Comparison of ENCODE assay signal across 15 cellular contexts in genomic region chr3:183244219-183244618, GRCh38. TPM values are rescaled to one million over a fixed set of nuclear protein-coding genes. Genes with fewer than 3 reads are reported as not detected.
DNase-seq lines count a peak whose midpoint lies in the region; ATAC-seq and TF ChIP-seq lines count a peak whose summit lies in the region.
"Had no signal": no experiment of that assay in that cellular context is flagged by ENCODE, and none has a peak within 500 bp of the region (broad histone marks: within the 10 kb centered on the region; RNA-seq: fewer than 3 reads in every experiment).

No MANE protein-coding gene starts in this region.

- H3K9me3 ChIP-seq in SK-N-MC (ENCODE audit: low read depth, low read length) = 0 out of 2 replicates have a peak, but pooled peaks cover 4% of the 10 kb centered on the region
- peaks cover 4% of the 10 kb centered on the region for H3K9me3 ChIP-seq in psoas muscle
- H3K9me3 ChIP-seq: gastrocnemius medialis had no signal

- DNase-seq in KBM-7 (peak; percentile 89), SK-N-MC (ENCODE audit: low read depth, low spot score) (no peak), globus pallidus (ENCODE audit: low spot score) (peak; percentile 67), psoas muscle (peak; percentile 30 to 59), DMS 273 treated with DMSO at 0.1 percent for 48 hours (lab: John Stamatoyannopoulos, UW) (no peak), NCI-H774 (lab: John Stamatoyannopoulos, UW) (no peak), islet precursor cell (no peak)
- no peak for DNase-seq in stimulated activated naive CD4-positive, alpha-beta T cell treated with Interleukin-2 at 50 U/mL for 16 hours (lab: John Stamatoyannopoulos, UW)
- DNase-seq: activated CD4-positive, alpha-beta T cell treated with anti-CD3 and anti-CD28 coated beads for 4 hours; CD4-positive, alpha-beta memory T cell; cerebellar nuclear complex; SHP77 treated with DMSO at 0.1 percent for 48 hours had no signal

- H3K27ac ChIP-seq in SK-N-MC (peak overlapping the region; percentile 61; the same call in 1 of the 2 replicates), psoas muscle (no peak overlapping the region)
- H3K27ac ChIP-seq: gastrocnemius medialis had no signal

- ATAC-seq in psoas muscle = no peak
- ATAC-seq: activated T-helper 17 cell treated with anti-CD3 and anti-CD28 coated beads, Interleukin-2, amount 50 U/mL, for 72 hours; gastrocnemius medialis had no signal

- H3K36me3 ChIP-seq in SK-N-MC (ENCODE audit: insufficient read depth, low read length) = no peaks in the 10 kb centered on the region
- no peaks in the 10 kb centered on the region for H3K36me3 ChIP-seq in psoas muscle (ENCODE audit: insufficient read depth in 1 of 2, low read depth in 1 of 2)
- H3K36me3 ChIP-seq: gastrocnemius medialis had no signal

- no peak for TF ChIP-seq CTCF in psoas muscle (IDR thresholded peaks at IDR 0.05)

- intact Hi-C loops in psoas muscle (cut with DNase I) = no loop called here

- no peak overlapping the region for H3K4me3 ChIP-seq in SK-N-MC
- H3K4me3 ChIP-seq in psoas muscle = no peak overlapping the region
- H3K4me3 ChIP-seq: gastrocnemius medialis, skin epidermis had no signal

- in situ Hi-C loops in KBM-7 (cut with MboI; ENCODE audit: low pct_unique_long_range_greater_than_20kb, low sequenced_read_pairs) = no loop called here

- H3K27me3 ChIP-seq in psoas muscle (ENCODE audit: insufficient read depth in 3 of 3, low read length in 2 of 3) = no peaks in the 10 kb centered on the region
- H3K27me3 ChIP-seq: gastrocnemius medialis had no signal

- 80 to 85% (median 81%) methylated on average over 2 of the region's 2 CpGs for WGBS in psoas muscle, 3 donors

- H3K9ac ChIP-seq in SK-N-MC (ENCODE audit: insufficient read length) = no peak overlapping the region

- no peaks in the 10 kb centered on the region for H3K4me1 ChIP-seq in psoas muscle
- H3K4me1 ChIP-seq: gastrocnemius medialis had no signal

RNA-seq across cellular contexts. Expression of gene B3GNT5, which starts 8.8 kb away (rescaled TPM):
- 10 to 100 TPM; 44.8 to 98.1 (median 63.7) TPM for total RNA-seq in psoas muscle
- 10 to 100 TPM; 12.1 to 98.9 (median 43.4) TPM for polyA plus RNA-seq in psoas muscle

Comparison
In these comparisons a context has a peak if more than half of its experiments do, and no peak if none do; other contexts are left out.
1. DNase-seq: peak in KBM-7 (single experiment), globus pallidus (single experiment) and psoas muscle (2 of 2); none in SK-N-MC (single experiment), DMS 273 treated with DMSO at 0.1 percent for 48 hours (single experiment), NCI-H774 (single experiment), stimulated activated naive CD4-positive, alpha-beta T cell treated with Interleukin-2 at 50 U/mL for 16 hours (single experiment) and islet precursor cell (single experiment).